ENCODE assay signal across 8 cellular contexts in the genomic region with DNA sequence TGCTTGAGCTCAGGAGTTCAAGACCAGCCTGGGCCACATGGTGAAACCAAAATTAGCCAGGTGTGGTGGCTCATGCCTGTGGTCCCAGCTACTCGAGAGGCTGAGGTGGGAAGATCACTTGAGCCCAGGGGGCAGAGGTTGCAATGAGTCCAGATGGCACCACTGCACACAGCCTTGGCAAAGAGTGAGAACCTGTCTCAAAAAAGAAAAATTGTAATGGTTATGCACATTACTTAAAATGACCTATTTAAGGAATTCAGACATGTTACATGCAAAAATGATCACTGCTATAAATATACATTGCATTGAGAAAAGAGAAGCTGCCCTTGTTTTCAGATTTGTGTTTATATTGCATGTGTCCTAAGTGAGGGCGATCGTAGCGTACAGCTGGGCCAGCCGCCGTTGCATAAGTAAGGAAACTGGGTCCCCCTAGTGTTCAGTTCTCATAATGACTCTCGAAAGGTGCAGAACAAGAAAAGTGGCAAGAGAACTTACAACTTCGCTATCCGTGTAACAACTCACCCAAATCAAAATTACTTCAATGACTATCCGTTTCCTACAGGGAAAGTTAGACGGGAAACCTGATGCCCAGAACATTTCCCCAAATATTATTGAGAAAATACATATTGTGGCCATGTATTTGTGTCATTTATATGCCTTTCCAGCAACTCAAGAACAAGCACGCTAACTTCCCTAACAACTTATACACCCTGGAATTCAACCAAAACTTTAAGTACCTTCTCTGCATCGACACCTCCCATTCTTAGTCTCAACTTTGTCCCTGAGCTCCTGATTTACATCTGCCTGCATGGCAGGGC. TPM values are rescaled to one million over a fixed set of nuclear protein-coding genes. Genes with fewer than 3 reads are reported as not detected.
DNase-seq lines count a peak whose midpoint lies in the region; ATAC-seq, FAIRE-seq and TF ChIP-seq lines count a peak whose summit lies in the region.
"Not testable (repeated sequence)": the region's sequence is repeated elsewhere in the genome, so short reads cannot be mapped to it uniquely, and the experiment has no call there.

No MANE protein-coding gene starts in this region.

- H3K27me3 ChIP-seq in mammary epithelial cell (ENCODE audit: insufficient read depth, low read length) = not testable (repeated sequence)

- ATAC-seq in GM18498 (IDR thresholded peaks at IDR 0.05; ENCODE audit: unreplicated experiment) (peak; percentile 35), HG03460 (IDR thresholded peaks at IDR 0.05; ENCODE audit: unreplicated experiment) (peak; percentile 40)

- POLR2A ChIA-PET in AG04449 (lab: Yijun Ruan, JAX) = not testable (repeated sequence)

- not testable (repeated sequence) for H3K9ac ChIP-seq in mammary epithelial cell (ENCODE audit: insufficient read depth, low read length)

- in situ Hi-C loops in mammary epithelial cell (cut with MboI; ENCODE audit: low sequenced_read_pairs in 2 of 2) = loop anchor here in 1 of 2 donors (10.0 kb wide), 1 partner anchor 233 kb away; no protein-coding TSS in a partner anchor

- peak; percentile 29 for TF ChIP-seq CTCF in AG04449 (IDR thresholded peaks at IDR 0.05; ENCODE audit: insufficient read depth, low read length, missing control alignments)
- TF ChIP-seq CTCF in mammary epithelial cell (conservative IDR thresholded peaks at IDR 0.05 in 1 of 2, IDR thresholded peaks at IDR 0.05 in 1 of 2; ENCODE audit: extremely low read depth in 1 of 2, insufficient read depth in 1 of 2, low read depth in 1 of 2, low read length in 2 of 2) = peak; percentile 44 to 55

- H3K4me2 ChIP-seq in mammary epithelial cell (ENCODE audit: insufficient read depth, low read depth, low read length) = not testable (repeated sequence)

- BruUV-seq in mammary epithelial cell (replicated peaks; lab: Mats Ljungman, UMichigan) = not testable (repeated sequence)

- dilution Hi-C loops in mammary epithelial cell (cut with HindIII; ENCODE audit: low sequenced_read_pairs) = loop anchor here (10.0 kb wide), 1 partner anchor 243 kb away; no protein-coding TSS in a partner anchor

- H3K4me3 ChIP-seq in AG04449 (ENCODE audit: low read depth, low read length); mammary epithelial cell (replicated peaks in 1 of 3; ENCODE audit: insufficient read depth in 1 of 3, low read depth in 2 of 3, low read length in 3 of 3): not testable (repeated sequence)

- not testable (repeated sequence) for DNase-seq in AG04449 (ENCODE audit: low read depth, low spot score)
- peak; percentile 75 for DNase-seq in NCI-H460 (ENCODE audit: extremely low read depth, low read depth)
- DNase-seq in mammary epithelial cell = peak; percentile 46
- DNase-seq in inferior parietal cortex (ENCODE audit: extremely low spot score) = peak; percentile 81
- DNase-seq in renal cortical epithelial cell (ENCODE audit: low read depth) = peak; percentile 60

- H2AFZ ChIP-seq in mammary epithelial cell (ENCODE audit: low read depth, low read length) = not testable (repeated sequence)

- not testable (repeated sequence) for H3K79me2 ChIP-seq in mammary epithelial cell (ENCODE audit: insufficient read depth, low read length)

- intact Hi-C loops in mammary epithelial cell (cut with micrococcal nuclease) = loop anchor here (1.0 to 5.0 kb wide), 5 partner anchors 43 to 184 kb away; partner anchors contain the start of genes LRRC37A3 and RGS9

- FAIRE-seq in TTC549 (lab: Jason Lieb, UNC) = peak; percentile 78

- not testable (repeated sequence) for H3K36me3 ChIP-seq in mammary epithelial cell (ENCODE audit: insufficient read depth, low read length)

- WGBS in mammary epithelial cell (ENCODE audit: low coverage, missing lambda C conversion rate) = 15% methylated on average over 12 of the region's 13 CpGs

- CTCF ChIA-PET in AG04449 (lab: Yijun Ruan, JAX) = interaction anchor here (0.7 to 3.6 kb wide), 23 partner anchors 9 to 542 kb away, joined by 3 to 37 read pairs (median 4); partner anchors contain the start of gene LRRC37A3
- CTCF ChIA-PET in mammary epithelial cell (lab: Charles Lee; ENCODE audit: low non-redundant PET) = not testable (repeated sequence)

- not testable (repeated sequence) for H3K4me1 ChIP-seq in mammary epithelial cell (ENCODE audit: insufficient read depth, low read length)

- H3K27ac ChIP-seq in mammary epithelial cell (ENCODE audit: insufficient read depth, low read depth, low read length) = not testable (repeated sequence)

- not testable (repeated sequence) for H4K20me1 ChIP-seq in mammary epithelial cell (ENCODE audit: insufficient read depth, low read length)

- not testable (repeated sequence) for H3K9me3 ChIP-seq in mammary epithelial cell (replicated peaks; ENCODE audit: insufficient read depth, low read length)

RNA-seq across cellular contexts. Expression of gene LRRC37A3, which starts 42.5 kb away (rescaled TPM):
- total RNA-seq in NCI-H460 (2014; rRNA removed; shearing (Covaris generic)) = 4.1 and 5.3 TPM in 2 replicates
- polyA plus RNA-seq in NCI-H460 (2014; cell fraction: nucleus; rRNA removed) = 0.31 and 2.0 TPM in 2 replicates
- 1 to 10 TPM; 2.7 to 7.7 TPM for total RNA-seq in mammary epithelial cell
- 0.56 TPM for polyA plus RNA-seq in mammary epithelial cell
- 8.4 TPM for polyA minus RNA-seq in mammary epithelial cell
- 1.4 and 7.6 TPM in 2 replicates for total RNA-seq in renal cortical epithelial cell
